Comparison of ENCODE assay signal across 11 cellular contexts in the genomic region with DNA sequence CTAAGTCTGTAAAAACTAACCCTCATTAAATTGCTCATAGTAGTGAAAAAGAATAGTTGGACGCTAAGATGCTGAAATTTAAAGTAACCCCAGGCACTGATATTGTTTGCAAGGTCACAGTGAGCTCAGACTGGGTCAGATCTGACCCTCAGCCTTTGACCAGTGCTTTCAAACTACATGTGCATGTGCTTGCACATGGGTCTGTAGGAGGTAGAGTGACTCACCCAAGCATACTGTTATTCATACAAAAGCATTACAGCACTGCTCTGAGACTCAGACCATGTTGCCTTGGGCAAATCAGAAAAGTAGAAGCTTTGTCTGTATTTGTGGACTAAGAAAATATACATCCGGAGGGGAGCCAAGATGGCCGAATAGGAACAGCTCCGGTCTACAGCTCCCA.
A peak's percentile ranks its signal among the peaks of the same experiment; 100 is the strongest.
DNase-seq lines count a peak whose midpoint lies in the region; ATAC-seq and TF ChIP-seq lines count a peak whose summit lies in the region.
"Had no signal": no experiment of that assay in that cellular context is flagged by ENCODE, and none has a peak within 500 bp of the region (broad histone marks: within the 10 kb centered on the region; RNA-seq: fewer than 3 reads in every experiment).

No MANE protein-coding gene starts in this region.

- no peak overlapping the region for H3K23ac ChIP-seq in mesendoderm (ENCODE audit: low read length)

- CTCF ChIA-PET in RWPE1 (lab: Yijun Ruan, JAX) (no interaction called here), GM10248 (lab: Yijun Ruan, JAX) (interaction anchor here (0.8 kb wide), 1 partner anchor 10 kb away, joined by 3 read pairs; no protein-coding TSS in a partner anchor)

- WGBS in mesendoderm (ENCODE audit: extremely low coverage, insufficient coverage, low lambda C conversion rate) = no CpG with 5 or more reads among the region's 4 CpGs

- H3K79me2 ChIP-seq in GM23338 (replicated peaks; ENCODE audit: insufficient read depth) (no peaks in the 10 kb centered on the region), mesendoderm (ENCODE audit: control insufficient read depth, insufficient read depth, low read length) (no peaks in the 10 kb centered on the region)

- H4K20me1 ChIP-seq in GM23338 (replicated peaks; ENCODE audit: insufficient read depth) = no peaks in the 10 kb centered on the region

- no peak overlapping the region for H4K5ac ChIP-seq in mesendoderm (ENCODE audit: low read length)

- no peak overlapping the region for H2BK5ac ChIP-seq in mesendoderm (ENCODE audit: low read length)

- no peak overlapping the region for H4K8ac ChIP-seq in mesendoderm (ENCODE audit: low read depth, low read length)

- H3K36me3 Mint-ChIP-seq in GM23338 (ENCODE audit: low read depth) = no peaks in the 10 kb centered on the region
- H3K36me3 Mint-ChIP-seq: CD8-positive, alpha-beta memory T cell; type B pancreatic cell had no signal

- H3K9me3 Mint-ChIP-seq in GM23338 = peaks cover 4% of the 10 kb centered on the region; the same call in 1 of the 3 replicates
- H3K9me3 Mint-ChIP-seq: CD8-positive, alpha-beta memory T cell; type B pancreatic cell had no signal

- H3K27me3 ChIP-seq in GM23338 (ENCODE audit: insufficient read depth) (no peaks in the 10 kb centered on the region), mesendoderm (ENCODE audit: insufficient read depth, low read length, poor library complexity) (no peaks in the 10 kb centered on the region)

- no peak overlapping the region for H3K18ac ChIP-seq in mesendoderm (ENCODE audit: low read length)

- TF ChIP-seq CTCF in GM23338 (conservative IDR thresholded peaks at IDR 0.05; ENCODE audit: low read depth in 2 of 2) = no peak
- no peak for TF ChIP-seq CTCF in RWPE1 (conservative IDR thresholded peaks at IDR 0.05; ENCODE audit: low read depth)
- no peak for TF ChIP-seq CTCF in GM10248 (IDR thresholded peaks at IDR 0.05; ENCODE audit: control extremely low read depth, extremely low read depth, low read depth, missing control alignments)

- no peak overlapping the region for H2BK120ac ChIP-seq in mesendoderm (ENCODE audit: low read depth, low read length)

- 0 out of 2 replicates have a peak, but pooled peaks cover 6% of the 10 kb centered on the region for H3K4me1 ChIP-seq in GM23338 (ENCODE audit: insufficient read depth)
- no peaks in the 10 kb centered on the region for H3K4me1 ChIP-seq in mesendoderm (ENCODE audit: control insufficient read depth, low read depth, low read length)

- no peak overlapping the region for H3K4ac ChIP-seq in mesendoderm (ENCODE audit: low read depth, low read length)

- no peak overlapping the region for H3K9ac ChIP-seq in mesendoderm (ENCODE audit: low read length)

- no peak overlapping the region for H2AK5ac ChIP-seq in mesendoderm (ENCODE audit: low read length)

- H3K4me2 ChIP-seq in GM23338 (no peak overlapping the region; the same call in 1 of the 2 replicates), mesendoderm (ENCODE audit: low read length) (no peak overlapping the region)

- 0 out of 2 replicates have a peak, but pooled peaks cover 3% of the 10 kb centered on the region for H3K9me2 ChIP-seq in GM23338 (ENCODE audit: insufficient read depth)

- peak overlapping the region; percentile 92 for H2AFZ ChIP-seq in GM23338

- H3K27ac ChIP-seq in GM23338 (ENCODE audit: low read depth) = no peak overlapping the region
- H3K27ac ChIP-seq in RWPE1 = no peak overlapping the region
- peak overlapping the region; percentile 37 for H3K27ac ChIP-seq in epithelial cell of prostate
- H3K27ac ChIP-seq in mesendoderm (ENCODE audit: low read depth, low read length) = no peak overlapping the region

- DNase-seq in GM23338 (ENCODE audit: low spot score) (no peak), RWPE1 (ENCODE audit: low spot score) (peak; percentile 64), epithelial cell of prostate (ENCODE audit: low read depth, low spot score) (peak; percentile 66), non-pigmented ciliary epithelial cell (ENCODE audit: low read depth) (peak; percentile 81), mesendoderm (no peak), GM10248 (ENCODE audit: extremely low spot score) (no peak)
- no peak for DNase-seq in stimulated activated CD4-positive, alpha-beta T cell treated with anti-CD3 and anti-CD28 coated beads, Interleukin-4, amount 100 ng/mL, for 1 hour
- DNase-seq: CD8-positive, alpha-beta memory T cell had no signal

- peak overlapping the region; percentile 82; the same call in 1 of the 2 replicates for H3K27ac Mint-ChIP-seq in GM23338
- H3K27ac Mint-ChIP-seq: CD8-positive, alpha-beta memory T cell; type B pancreatic cell had no signal

- POLR2A ChIA-PET in RWPE1 (lab: Yijun Ruan, JAX; ENCODE audit: low non-redundant PET) (no interaction called here), GM10248 (lab: Yijun Ruan, JAX) (no interaction called here)

- no peak overlapping the region for H3K4me3 Mint-ChIP-seq in GM23338
- H3K4me3 Mint-ChIP-seq: brain; CD8-positive, alpha-beta memory T cell; type B pancreatic cell had no signal

- H3K56ac ChIP-seq in mesendoderm (ENCODE audit: low read length) = no peak overlapping the region

- H3K4me3 ChIP-seq in GM23338 (no peak overlapping the region), mesendoderm (ENCODE audit: low read length) (no peak overlapping the region)

- no peak overlapping the region for H2BK15ac ChIP-seq in mesendoderm (replicated peaks; ENCODE audit: low read depth)

- no peaks in the 10 kb centered on the region for H3F3A ChIP-seq in GM23338 (replicated peaks; ENCODE audit: low read depth)

- H3K27me3 Mint-ChIP-seq in GM23338 (ENCODE audit: insufficient read depth, low read depth, poor library complexity) = peaks cover 2% of the 10 kb centered on the region
- H3K27me3 Mint-ChIP-seq: CD8-positive, alpha-beta memory T cell; type B pancreatic cell had no signal

- H3K36me3 ChIP-seq in GM23338 (ENCODE audit: insufficient read depth) (no peaks in the 10 kb centered on the region), mesendoderm (ENCODE audit: control insufficient read depth, insufficient read depth, low read length) (no peaks in the 10 kb centered on the region)

- no peak for ATAC-seq in GM23338
- no peak for ATAC-seq in HG03139 (IDR thresholded peaks at IDR 0.05; ENCODE audit: unreplicated experiment)

- 0 out of 3 replicates have a peak, but pooled peaks cover 6% of the 10 kb centered on the region for H3K4me1 Mint-ChIP-seq in GM23338
- H3K4me1 Mint-ChIP-seq: CD8-positive, alpha-beta memory T cell had no signal

- H3K79me1 ChIP-seq in mesendoderm (ENCODE audit: low read length) = no peaks in the 10 kb centered on the region

TF ChIP-seq in GM23338, 12 proteins besides CTCF, POLR2A, EP300 and RAD21 (continues in another document):
- TF ChIP-seq, protein P1, sequence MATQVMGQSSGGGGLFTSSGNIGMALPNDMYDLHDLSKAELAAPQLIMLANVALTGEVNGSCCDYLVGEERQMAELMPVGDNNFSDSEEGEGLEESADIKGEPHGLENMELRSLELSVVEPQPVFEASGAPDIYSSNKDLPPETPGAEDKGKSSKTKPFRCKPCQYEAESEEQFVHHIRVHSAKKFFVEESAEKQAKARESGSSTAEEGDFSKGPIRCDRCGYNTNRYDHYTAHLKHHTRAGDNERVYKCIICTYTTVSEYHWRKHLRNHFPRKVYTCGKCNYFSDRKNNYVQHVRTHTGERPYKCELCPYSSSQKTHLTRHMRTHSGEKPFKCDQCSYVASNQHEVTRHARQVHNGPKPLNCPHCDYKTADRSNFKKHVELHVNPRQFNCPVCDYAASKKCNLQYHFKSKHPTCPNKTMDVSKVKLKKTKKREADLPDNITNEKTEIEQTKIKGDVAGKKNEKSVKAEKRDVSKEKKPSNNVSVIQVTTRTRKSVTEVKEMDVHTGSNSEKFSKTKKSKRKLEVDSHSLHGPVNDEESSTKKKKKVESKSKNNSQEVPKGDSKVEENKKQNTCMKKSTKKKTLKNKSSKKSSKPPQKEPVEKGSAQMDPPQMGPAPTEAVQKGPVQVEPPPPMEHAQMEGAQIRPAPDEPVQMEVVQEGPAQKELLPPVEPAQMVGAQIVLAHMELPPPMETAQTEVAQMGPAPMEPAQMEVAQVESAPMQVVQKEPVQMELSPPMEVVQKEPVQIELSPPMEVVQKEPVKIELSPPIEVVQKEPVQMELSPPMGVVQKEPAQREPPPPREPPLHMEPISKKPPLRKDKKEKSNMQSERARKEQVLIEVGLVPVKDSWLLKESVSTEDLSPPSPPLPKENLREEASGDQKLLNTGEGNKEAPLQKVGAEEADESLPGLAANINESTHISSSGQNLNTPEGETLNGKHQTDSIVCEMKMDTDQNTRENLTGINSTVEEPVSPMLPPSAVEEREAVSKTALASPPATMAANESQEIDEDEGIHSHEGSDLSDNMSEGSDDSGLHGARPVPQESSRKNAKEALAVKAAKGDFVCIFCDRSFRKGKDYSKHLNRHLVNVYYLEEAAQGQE (IDR thresholded peaks at IDR 0.05; ENCODE audit: unreplicated experiment) = no peak
- TF ChIP-seq, protein P2, sequence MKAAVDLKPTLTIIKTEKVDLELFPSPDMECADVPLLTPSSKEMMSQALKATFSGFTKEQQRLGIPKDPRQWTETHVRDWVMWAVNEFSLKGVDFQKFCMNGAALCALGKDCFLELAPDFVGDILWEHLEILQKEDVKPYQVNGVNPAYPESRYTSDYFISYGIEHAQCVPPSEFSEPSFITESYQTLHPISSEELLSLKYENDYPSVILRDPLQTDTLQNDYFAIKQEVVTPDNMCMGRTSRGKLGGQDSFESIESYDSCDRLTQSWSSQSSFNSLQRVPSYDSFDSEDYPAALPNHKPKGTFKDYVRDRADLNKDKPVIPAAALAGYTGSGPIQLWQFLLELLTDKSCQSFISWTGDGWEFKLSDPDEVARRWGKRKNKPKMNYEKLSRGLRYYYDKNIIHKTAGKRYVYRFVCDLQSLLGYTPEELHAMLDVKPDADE (IDR thresholded peaks at IDR 0.05) = no peak
- TF ChIP-seq ZNF114 (CRISPR knock-in tag; IDR thresholded peaks at IDR 0.05) (no peak), EZH2 (IDR thresholded peaks at IDR 0.05; ENCODE audit: low read depth, unreplicated experiment) (no peak), EZH2phosphoT487 (IDR thresholded peaks at IDR 0.05; ENCODE audit: unreplicated experiment) (no peak)

Comparison
In these comparisons a context has a peak if more than half of its experiments do, and no peak if none do; other contexts are left out.
1. DNase-seq: peak in RWPE1 (single experiment), epithelial cell of prostate (single experiment) and non-pigmented ciliary epithelial cell (single experiment); none in GM23338 (single experiment), mesendoderm (single experiment), stimulated activated CD4-positive, alpha-beta T cell treated with anti-CD3 and anti-CD28 coated beads, Interleukin-4, amount 100 ng/mL, for 1 hour (single experiment) and GM10248 (single experiment).